ENCODE assay signal across 31 cellular contexts in genomic region chr1:172774561-172774960, GRCh38.
"Had no signal": no experiment of that assay in that cellular context is flagged by ENCODE, and none has a peak within 500 bp of the region (broad histone marks: within the 10 kb centered on the region; RNA-seq: fewer than 3 reads in every experiment).

No MANE protein-coding gene starts in this region.

- H3K27ac ChIP-seq: dorsolateral prefrontal cortex, foreskin keratinocyte, left ventricle myocardium inferior, neutrophil, parathyroid adenoma, right lobe of liver, thyroid gland, uterus had no signal

- H3K4me1 ChIP-seq: foreskin keratinocyte, parathyroid adenoma, right lobe of liver, thyroid gland, uterus had no signal

- H3K4me1 Mint-ChIP-seq: neural crest cell had no signal

- DNase-seq: dorsolateral prefrontal cortex; effector CD4-positive, alpha-beta T cell; foreskin keratinocyte; hypothalamus; immature natural killer cell; islet precursor cell; kidney glomerular epithelial cell; left colon; left ventricle myocardium inferior; mucosa of descending colon; naive B cell; right lobe of liver; stimulated activated CD4-positive, alpha-beta T cell treated with anti-CD3 and anti-CD28 coated beads, Interleukin-12 subunit alpha, Interleukin-12 subunit beta, amount 100 ng/mL, for 4 hours; stimulated activated CD4-positive, alpha-beta T cell treated with anti-CD3 and anti-CD28 coated beads, Interleukin-1b, Interleukin-23, amount 100 ng/mL, for 48 hours; stimulated activated CD4-positive, alpha-beta T cell treated with anti-CD3 and anti-CD28 coated beads, Interleukin-4, amount 100 ng/mL, for 1 hour; stimulated activated CD8-positive, alpha-beta memory T cell treated with anti-CD3 and anti-CD28 coated beads, Interleukin-4, amount 100 ng/mL, for 48 hours; stimulated activated naive CD4-positive, alpha-beta T cell; stimulated activated naive CD8-positive, alpha-beta T cell treated with anti-CD3 and anti-CD28 coated beads, Interleukin-15, amount 100 ng/mL, for 72 hours; thyroid gland; uterus had no signal

- H3K36me3 ChIP-seq: left ventricle myocardium inferior, neutrophil, right lobe of liver, suprapubic skin, thyroid gland, uterus had no signal

- H3K4me3 Mint-ChIP-seq: immature natural killer cell; memory B cell; mesothelial cell of epicardium; naive B cell; natural killer cell treated with Interleukin-12 subunit alpha and Interleukin-12 subunit beta and Interleukin-15 and Interleukin-18, amount 100 ng/mL, for 72 hours; neural crest cell; stimulated activated naive CD8-positive, alpha-beta T cell treated with anti-CD3 and anti-CD28 coated beads, Interleukin-15, amount 100 ng/mL, for 72 hours had no signal

- H3K4me3 ChIP-seq: dorsolateral prefrontal cortex, left ventricle myocardium inferior, lung, mucosa of descending colon, right lobe of liver, smooth muscle cell, suprapubic skin, thyroid gland, uterus had no signal

- H3K27me3 Mint-ChIP-seq: natural killer cell treated with Interleukin-12 subunit alpha and Interleukin-12 subunit beta and Interleukin-15 and Interleukin-18, amount 100 ng/mL, for 72 hours; progenitor cell of endocrine pancreas; stimulated activated naive CD8-positive, alpha-beta T cell treated with anti-CD3 and anti-CD28 coated beads, Interleukin-15, amount 100 ng/mL, for 72 hours had no signal

- H3K27me3 ChIP-seq: neutrophil, right lobe of liver, suprapubic skin, thyroid gland, uterus had no signal

- H3K9me3 ChIP-seq: left ventricle myocardium inferior, mucosa of descending colon, neutrophil, right lobe of liver, suprapubic skin, thyroid gland, uterus had no signal

- ATAC-seq: foreskin keratinocyte; left colon; mucosa of descending colon; natural killer cell treated with Interleukin-12 subunit alpha and Interleukin-12 subunit beta and Interleukin-15 and Interleukin-18, amount 100 ng/mL, for 72 hours; right lobe of liver; stimulated activated naive CD8-positive, alpha-beta T cell treated with anti-CD3 and anti-CD28 coated beads, Interleukin-15, amount 100 ng/mL, for 72 hours had no signal

- H3K27ac Mint-ChIP-seq: immature natural killer cell; memory B cell; mesothelial cell of epicardium; naive B cell; natural killer cell treated with Interleukin-12 subunit alpha and Interleukin-12 subunit beta and Interleukin-15 and Interleukin-18, amount 100 ng/mL, for 72 hours; progenitor cell of endocrine pancreas; stimulated activated naive CD8-positive, alpha-beta T cell treated with anti-CD3 and anti-CD28 coated beads, Interleukin-15, amount 100 ng/mL, for 72 hours had no signal

- FAIRE-seq: colon had no signal

- H3K9me3 Mint-ChIP-seq: immature natural killer cell; memory B cell; mesothelial cell of epicardium; naive B cell; natural killer cell treated with Interleukin-12 subunit alpha and Interleukin-12 subunit beta and Interleukin-15 and Interleukin-18, amount 100 ng/mL, for 72 hours; stimulated activated naive CD8-positive, alpha-beta T cell treated with anti-CD3 and anti-CD28 coated beads, Interleukin-15, amount 100 ng/mL, for 72 hours had no signal

- H3K36me3 Mint-ChIP-seq: immature natural killer cell; memory B cell; mesothelial cell of epicardium; naive B cell; natural killer cell treated with Interleukin-12 subunit alpha and Interleukin-12 subunit beta and Interleukin-15 and Interleukin-18, amount 100 ng/mL, for 72 hours had no signal
